ENCODE assay signal across 12 cellular contexts in genomic region chr14:20667957-20668356, GRCh38. TPM values are rescaled to one million over a fixed set of nuclear protein-coding genes. Genes with fewer than 3 reads are reported as not detected.
DNase-seq lines count a peak whose midpoint lies in the region; ATAC-seq and TF ChIP-seq lines count a peak whose summit lies in the region.
"Had no signal": no experiment of that assay in that cellular context is flagged by ENCODE, and none has a peak within 500 bp of the region (broad histone marks: within the 10 kb centered on the region; RNA-seq: fewer than 3 reads in every experiment).

No MANE protein-coding gene starts in this region.

- H3K27me3 ChIP-seq in CD4-positive, alpha-beta memory T cell (ENCODE audit: insufficient read depth, low read length) = no peaks in the 10 kb centered on the region
- no peaks in the 10 kb centered on the region for H3K27me3 ChIP-seq in OCI-LY1 (ENCODE audit: insufficient read depth, low read length)
- no peaks in the 10 kb centered on the region for H3K27me3 ChIP-seq in upper lobe of right lung

- no peak overlapping the region for H3K9ac ChIP-seq in OCI-LY1 (ENCODE audit: low read length)

- no peaks in the 10 kb centered on the region for H3K9me3 ChIP-seq in CD4-positive, alpha-beta memory T cell (ENCODE audit: control insufficient read depth in 1 of 2, low read length in 2 of 2)
- H3K9me3 ChIP-seq in OCI-LY1 (ENCODE audit: low read length) (no peaks in the 10 kb centered on the region), upper lobe of right lung (no peaks in the 10 kb centered on the region)

- H3K4me3 Mint-ChIP-seq in CD4-positive, alpha-beta memory T cell = peak overlapping the region in 3 of 8 donors; percentile 12 to 29 (median 19)
- H3K4me3 Mint-ChIP-seq: brain had no signal

- H3K4me2 ChIP-seq in OCI-LY1 (ENCODE audit: low read length) = peak overlapping the region; percentile 13

- H3K36me3 Mint-ChIP-seq in CD4-positive, alpha-beta memory T cell = no peaks in the 10 kb centered on the region
- H3K36me3 Mint-ChIP-seq: brain had no signal

- intact Hi-C loops in CD4-positive, alpha-beta memory T cell (cut with micrococcal nuclease) = no loop called here
- intact Hi-C loops in upper lobe of right lung (cut with DNase I) = no loop called here

- peaks cover 14 to 30% (median 22%) of the 10 kb centered on the region in 4 donors for H3K4me1 Mint-ChIP-seq in CD4-positive, alpha-beta memory T cell

- TF ChIP-seq CTCF in OCI-LY1 (IDR thresholded peaks at IDR 0.05; ENCODE audit: low read length) = no peak
- no peak for TF ChIP-seq CTCF in upper lobe of right lung (IDR thresholded peaks at IDR 0.05)

- CTCF ChIA-PET in CD4-positive, alpha-beta memory T cell (lab: Charles Lee; ENCODE audit: partially characterized antibody) = interaction anchor here (1.1 to 4.6 kb wide), 9 partner anchors 10 to 303 kb away, joined by 3 to 17 read pairs (median 3); no protein-coding TSS in a partner anchor

- no peaks in the 10 kb centered on the region for H3F3A ChIP-seq in OCI-LY1 (ENCODE audit: insufficient read depth, low read length)

- no peaks in the 10 kb centered on the region for H3K9me3 Mint-ChIP-seq in CD4-positive, alpha-beta memory T cell

- H3K27ac ChIP-seq in CD4-positive, alpha-beta memory T cell (ENCODE audit: low read depth, low read length) = no peak overlapping the region
- peak overlapping the region; percentile 46 for H3K27ac ChIP-seq in OCI-LY1 (ENCODE audit: low read depth, low read length, poor library complexity, severe bottlenecking)
- H3K27ac ChIP-seq in upper lobe of right lung = no peak overlapping the region

- peak overlapping the region in 6 of 7 donors; percentile 9 to 77 (median 40) for H3K27ac Mint-ChIP-seq in CD4-positive, alpha-beta memory T cell
- H3K27ac Mint-ChIP-seq: brain had no signal

- POLR2A ChIA-PET in CD4-positive, alpha-beta memory T cell (lab: Charles Lee; ENCODE audit: partially characterized antibody) = interaction anchor here (1.1 to 3.9 kb wide), 2 partner anchors 11 to 15 kb away, joined by 3 to 45 read pairs; partner anchors contain the start of gene RNASE4

- no peaks in the 10 kb centered on the region for H4K20me1 ChIP-seq in OCI-LY1 (ENCODE audit: insufficient read depth, low read length)

- no peaks in the 10 kb centered on the region for H3K9me2 ChIP-seq in OCI-LY1 (ENCODE audit: low read depth, low read length)

- H3K4me3 ChIP-seq in CD4-positive, alpha-beta memory T cell (ENCODE audit: low read length in 2 of 2) = no peak overlapping the region
- H3K4me3 ChIP-seq in OCI-LY1 (ENCODE audit: low read depth, low read length, poor library complexity, severe bottlenecking) (no peak overlapping the region), upper lobe of right lung (no peak overlapping the region)

- H3K27me3 Mint-ChIP-seq in CD4-positive, alpha-beta memory T cell = peaks cover 0 to 1% of the 10 kb centered on the region in 2 donors

- DNase-seq in CD4-positive, alpha-beta memory T cell = no peak
- DNase-seq in stimulated activated CD4-positive, alpha-beta T cell treated with anti-CD3 and anti-CD28 coated beads, Interleukin-4, amount 100 ng/mL, for 1 hour = no peak
- DNase-seq in AML-193 (lab: John Stamatoyannopoulos, UW) (no peak), upper lobe of right lung (no peak), pons (ENCODE audit: low spot score) (no peak)
- DNase-seq: DMS153, Kasumi-1 had no signal

- H3K79me2 ChIP-seq in OCI-LY1 (ENCODE audit: insufficient read depth, low read length) = no peaks in the 10 kb centered on the region

- no peaks in the 10 kb centered on the region for H3K36me3 ChIP-seq in CD4-positive, alpha-beta memory T cell (ENCODE audit: insufficient read depth, low read length)
- H3K36me3 ChIP-seq in OCI-LY1 (ENCODE audit: insufficient read depth, low read length) (no peaks in the 10 kb centered on the region), upper lobe of right lung (no peaks in the 10 kb centered on the region)

- peaks cover 24% of the 10 kb centered on the region for H3K4me1 ChIP-seq in CD4-positive, alpha-beta memory T cell (ENCODE audit: insufficient read depth, low read length)
- H3K4me1 ChIP-seq in OCI-LY1 (ENCODE audit: insufficient read depth, low read length, severe bottlenecking) (peaks cover 58% of the 10 kb centered on the region), upper lobe of right lung (peaks cover 8% of the 10 kb centered on the region)

- no peak overlapping the region for H2AFZ ChIP-seq in OCI-LY1 (ENCODE audit: low read length)

- ATAC-seq in GM18909 (IDR thresholded peaks at IDR 0.05; ENCODE audit: poor library complexity, unreplicated experiment) (peak; percentile 84), HG02840 (IDR thresholded peaks at IDR 0.05; ENCODE audit: low FRiP score, unreplicated experiment) (peak; percentile 66), upper lobe of right lung (no peak)

RNA-seq across cellular contexts. Expression of gene RNASE4, which starts 16.4 kb away (rescaled TPM):
- 1 to 10 TPM; 2.1 to 2.6 TPM for total RNA-seq in CD4-positive, alpha-beta memory T cell
- 1 to 10 TPM; 1.6 to 2.5 TPM for polyA plus RNA-seq in CD4-positive, alpha-beta memory T cell
- 42.5 TPM for total RNA-seq in upper lobe of right lung

RNA-seq across cellular contexts. Expression of gene ANG, which starts 20.6 kb away (rescaled TPM):
- total RNA-seq in CD4-positive, alpha-beta memory T cell = 1 to 10 TPM; 1.1 to 1.3 TPM
- 1 to 10 TPM; 1.4 to 2.8 TPM for polyA plus RNA-seq in CD4-positive, alpha-beta memory T cell
- 28.1 TPM for total RNA-seq in upper lobe of right lung

RNA-seq across cellular contexts. Expression of gene OR6S1, which starts 26.5 kb away (rescaled TPM):
- total RNA-seq in CD4-positive, alpha-beta memory T cell = not detected
- polyA plus RNA-seq in CD4-positive, alpha-beta memory T cell = not detected
- total RNA-seq in upper lobe of right lung = not detected
- total RNA-seq: renal cortical epithelial cell had no signal

Comparison
In these comparisons a context has a peak if more than half of its experiments do, and no peak if none do; other contexts are left out.
1. RNA of gene RNASE4, which starts 16.4 kb away (total RNA-seq): 42.5 TPM in upper lobe of right lung (single experiment); 2.1 to 2.6 TPM in CD4-positive, alpha-beta memory T cell; every median in the first group is over 10 times any median in the second.
2. RNA of gene ANG, which starts 20.6 kb away (total RNA-seq): 28.1 TPM in upper lobe of right lung (single experiment); 1.1 to 1.3 TPM in CD4-positive, alpha-beta memory T cell; every median in the first group is over 10 times any median in the second.